In genomic region chr17:38464251-38464722, GRCh38 we compare ENCODE assay signal across 8 cellular contexts. TPM values are rescaled to one million over a fixed set of nuclear protein-coding genes. Genes with fewer than 3 reads are reported as not detected.
DNase-seq lines count a peak whose midpoint lies in the region; ATAC-seq and TF ChIP-seq lines count a peak whose summit lies in the region.

No MANE protein-coding gene starts in this region.

- H2AFZ ChIP-seq in hepatocyte, result no peak overlapping the region

- H3K79me2 ChIP-seq in hepatocyte, result no peaks in the 10 kb centered on the region

- H3K9me3 ChIP-seq in body of pancreas, result no peaks in the 10 kb centered on the region
- H3K9me3 ChIP-seq in hepatocyte (ENCODE audit: low read depth), result no peaks in the 10 kb centered on the region
- no peaks in the 10 kb centered on the region for H3K9me3 ChIP-seq in skeletal muscle tissue (ENCODE audit: control insufficient read depth in 3 of 3, low read length in 3 of 3)

- H3K27me3 ChIP-seq in body of pancreas, result no peaks in the 10 kb centered on the region
- H3K27me3 ChIP-seq in hepatocyte, result no peaks in the 10 kb centered on the region
- no peaks in the 10 kb centered on the region for H3K27me3 ChIP-seq in skeletal muscle tissue (ENCODE audit: control insufficient read depth in 3 of 3, insufficient read depth in 3 of 3, low read length in 3 of 3)

- H3K27ac ChIP-seq in body of pancreas (peak overlapping the region in 3 of 4 donors; percentile 7 to 66 (median 61)), hepatocyte (peak overlapping the region; percentile 96), skeletal muscle tissue (ENCODE audit: low read depth, low read length) (peak overlapping the region; percentile 79)

- DNase-seq in GM13976 (ENCODE audit: low spot score) (peak; percentile 21), body of pancreas (no peak), hepatocyte (ENCODE audit: low spot score) (no peak), NOMO-1 treated with DMSO at 0.1 percent for 48 hours (lab: John Stamatoyannopoulos, UW; ENCODE audit: unreplicated experiment) (no peak), NCI-H2107 treated with DMSO at 0.1 percent for 48 hours (lab: John Stamatoyannopoulos, UW; ENCODE audit: unreplicated experiment) (no peak), iPS-NIHi7 (ENCODE audit: extremely low spot score) (no peak), NCI-H1694 (lab: John Stamatoyannopoulos, UW) (no peak)

- 47 to 51% methylated on average over 6 to 8 of the region's 9 CpGs for WGBS in body of pancreas, 2 donors
- 86% methylated on average over 9 of the region's 9 CpGs for WGBS in hepatocyte (ENCODE audit: low lambda C conversion rate, missing lambda C conversion rate)

- no peaks in the 10 kb centered on the region for H3K9me2 ChIP-seq in hepatocyte (replicated peaks; ENCODE audit: insufficient read depth)

- TF ChIP-seq CTCF in GM13976 (IDR thresholded peaks at IDR 0.05; ENCODE audit: borderline replicate concordance, control extremely low read depth, extremely low read depth, insufficient read depth, missing control alignments) (no peak), body of pancreas (IDR thresholded peaks at IDR 0.05) (no peak), hepatocyte (IDR thresholded peaks at IDR 0.05; ENCODE audit: poor library complexity) (no peak)

- H4K20me1 ChIP-seq in hepatocyte (ENCODE audit: insufficient read depth, poor library complexity, severe bottlenecking), result peaks cover 6% of the 10 kb centered on the region

- intact Hi-C loops in body of pancreas (cut with DNase I), result no loop called here

- H3K9ac ChIP-seq in skeletal muscle tissue (ENCODE audit: low read depth in 1 of 3, low read length in 3 of 3), result peak overlapping the region; percentile 29 to 83 (median 57)

- in situ Hi-C loops in GM13976 (cut with MboI; ENCODE audit: low sequenced_read_pairs, unreplicated experiment), result no loop called here

- ATAC-seq in body of pancreas, result peak; percentile 22

- H3K4me1 ChIP-seq in body of pancreas, result peaks cover 4% of the 10 kb centered on the region
- peaks cover 16% of the 10 kb centered on the region for H3K4me1 ChIP-seq in hepatocyte (ENCODE audit: insufficient read depth)
- H3K4me1 ChIP-seq in skeletal muscle tissue (ENCODE audit: control insufficient read depth in 3 of 3, insufficient read depth in 3 of 3, low read length in 3 of 3), result peaks cover 56 to 67% (median 67%) of the 10 kb centered on the region in 3 donors

- no peak overlapping the region for H3K4me3 ChIP-seq in body of pancreas
- no peak overlapping the region for H3K4me3 ChIP-seq in hepatocyte
- peak overlapping the region in 2 of 3 donors; percentile 2 to 71 for H3K4me3 ChIP-seq in skeletal muscle tissue (ENCODE audit: low read length in 3 of 3)

- H3K36me3 ChIP-seq in body of pancreas (replicated peaks in 1 of 2; ENCODE audit: insufficient read depth in 1 of 2, low read depth in 2 of 2) (no peaks in the 10 kb centered on the region), hepatocyte (replicated peaks; ENCODE audit: insufficient read depth, low read depth) (no peaks in the 10 kb centered on the region), skeletal muscle tissue (ENCODE audit: control insufficient read depth in 3 of 3, insufficient read depth in 3 of 3, low read length in 3 of 3) (peaks cover 10 to 50% (median 26%) of the 10 kb centered on the region in 3 donors)

- TF ChIP-seq POLR2A in body of pancreas (IDR thresholded peaks at IDR 0.05), result no peak

- peak overlapping the region; percentile 77 for H3K4me2 ChIP-seq in hepatocyte

RNA-seq across cellular contexts. Expression of gene ARHGAP23, which starts 36.0 kb away (rescaled TPM):
- total RNA-seq in body of pancreas (10 to 100 TPM in 1 of 2 donors, 1 to 10 TPM in 1; 5.2 to 10.9 TPM), hepatocyte (7.3 and 16.0 TPM in 2 replicates), skeletal muscle tissue (25.6 TPM)
- 30.0 and 32.8 TPM in 2 replicates for polyA plus RNA-seq in hepatocyte

Comparison
In these comparisons a context has a peak if more than half of its experiments do, and no peak if none do; other contexts are left out.
1. H3K4me3 ChIP-seq: peak in skeletal muscle tissue (2 of 3); none in body of pancreas (0 of 2) and hepatocyte (single experiment).
2. Peak in every context shown above with its lines, with median percentiles within 50 percentile points of each other: H3K27ac ChIP-seq.